Comparison of ENCODE assay signal across 17 cellular contexts in the genomic region with DNA sequence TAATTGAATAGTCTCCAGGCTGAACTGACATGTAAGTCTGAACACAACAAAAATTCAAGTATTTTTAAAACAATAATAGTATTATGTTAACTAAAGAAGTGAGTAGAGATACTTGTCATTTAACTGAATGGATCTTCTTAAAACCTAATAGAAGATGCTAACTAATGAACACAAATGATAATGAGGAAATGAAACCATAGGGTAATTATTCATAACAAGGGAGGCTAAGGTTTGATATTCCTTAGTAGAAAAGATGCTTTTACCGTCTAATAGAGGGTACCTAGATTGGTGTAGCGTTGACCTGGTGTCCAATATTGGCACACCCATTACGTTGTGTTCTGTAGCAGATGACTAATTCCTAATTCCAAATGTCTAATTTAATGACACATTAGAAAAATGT.
"Had no signal": no experiment of that assay in that cellular context is flagged by ENCODE, and none has a peak within 500 bp of the region (broad histone marks: within the 10 kb centered on the region; RNA-seq: fewer than 3 reads in every experiment).

No MANE protein-coding gene starts in this region.

- H3K9me3 Mint-ChIP-seq: naive thymus-derived CD8-positive, alpha-beta T cell; neural crest cell; type B pancreatic cell had no signal

- H3K27me3 ChIP-seq: right atrium auricular region, thyroid gland had no signal

- H3K4me3 Mint-ChIP-seq: naive thymus-derived CD8-positive, alpha-beta T cell; neural crest cell; type B pancreatic cell had no signal

- H3K36me3 ChIP-seq: right atrium auricular region, thyroid gland had no signal

- FAIRE-seq: urothelium cell line had no signal

- H3K27me3 Mint-ChIP-seq: type B pancreatic cell had no signal

- H3K36me3 Mint-ChIP-seq: naive thymus-derived CD8-positive, alpha-beta T cell; type B pancreatic cell had no signal

- H3K9me3 ChIP-seq: mucosa of descending colon, right atrium auricular region, thyroid gland had no signal

- ATAC-seq: mucosa of descending colon; naive thymus-derived CD8-positive, alpha-beta T cell had no signal

- H3K27ac ChIP-seq: right atrium auricular region, thyroid gland had no signal

- H3K4me3 ChIP-seq: mucosa of descending colon, right atrium auricular region, smooth muscle cell, thyroid gland had no signal

- H3K4me1 Mint-ChIP-seq: neural crest cell had no signal

- H3K27ac Mint-ChIP-seq: naive thymus-derived CD8-positive, alpha-beta T cell; type B pancreatic cell had no signal

- DNase-seq: effector memory CD4-positive, alpha-beta T cell; foreskin melanocyte; head of caudate nucleus; hippocampal formation; kidney glomerular epithelial cell; mammary epithelial cell; mucosa of descending colon; naive thymus-derived CD8-positive, alpha-beta T cell; posterior cingulate gyrus; stimulated activated CD4-positive, alpha-beta T cell treated with anti-CD3 and anti-CD28 coated beads, Interleukin-2, amount 100 ng/mL, for 48 hours; stimulated activated naive CD4-positive, alpha-beta T cell treated with Interleukin-2 at 50 U/mL for 16 hours; thyroid gland had no signal

- H3K4me1 ChIP-seq: right atrium auricular region, thyroid gland had no signal
